In genomic region chr5:95511606-95512005, GRCh38 we compare ENCODE assay signal across 30 cellular contexts.
"Had no signal": no experiment of that assay in that cellular context is flagged by ENCODE, and none has a peak within 500 bp of the region (broad histone marks: within the 10 kb centered on the region; RNA-seq: fewer than 3 reads in every experiment).

No MANE protein-coding gene starts in this region.

- H3K4me1 Mint-ChIP-seq: nephron; neural progenitor cell; stimulated activated memory B cell treated with anti-CD40 and anti-IgM and Interleukin-4, amounts not matched to agents 10 μg/mL and 1 μg/mL and 100 μg/mL, for 72 hours; stimulated activated naive CD8-positive, alpha-beta T cell treated with anti-CD3 and anti-CD28 coated beads, Interleukin-15, amount 100 ng/mL, for 72 hours had no signal

- H2AFZ ChIP-seq: neural progenitor cell, parathyroid adenoma had no signal

- DNase-seq: naive thymus-derived CD8-positive, alpha-beta T cell; occipital lobe; ovary; posterior cingulate gyrus; psoas muscle; right lobe of liver; sigmoid colon; small intestine; stimulated activated CD4-positive, alpha-beta T cell treated with anti-CD3 and anti-CD28 coated beads, Interleukin-12 subunit alpha, Interleukin-12 subunit beta, amount 100 ng/mL, for 4 hours; stimulated activated CD4-positive, alpha-beta T cell treated with anti-CD3 and anti-CD28 coated beads, Interleukin-1b, Interleukin-23, amount 100 ng/mL, for 48 hours; stimulated activated CD4-positive, alpha-beta T cell treated with anti-CD3 and anti-CD28 coated beads, Interleukin-4, amount 100 ng/mL, for 1 hour; stimulated activated CD4-positive, alpha-beta T cell treated with anti-CD3 and anti-CD28 coated beads, Interleukin-4, amount 100 ng/mL, for 4 hours; stimulated activated CD8-positive, alpha-beta memory T cell treated with anti-CD3 and anti-CD28 coated beads, Interleukin-4, amount 100 ng/mL, for 48 hours; stimulated activated naive CD4-positive, alpha-beta T cell; stimulated activated naive CD8-positive, alpha-beta T cell treated with anti-CD3 and anti-CD28 coated beads, Interleukin-15, amount 100 ng/mL, for 72 hours; stimulated activated naive CD8-positive, alpha-beta T cell treated with anti-CD3 and anti-CD28 coated beads, Interleukin-15, Interleukin-2, amounts not matched to agents 100 U/mL and 50 U/mL, for 24 hours; substantia nigra; testis; tibial artery; transverse colon; upper lobe of right lung; uterus had no signal

- H3K4me1 ChIP-seq: neural progenitor cell, parathyroid adenoma, psoas muscle, sigmoid colon, suprapubic skin, testis, tibial artery, transverse colon, upper lobe of right lung, uterus had no signal

- H3K9ac ChIP-seq: neural progenitor cell, parathyroid adenoma had no signal

- H3K4me3 Mint-ChIP-seq: naive thymus-derived CD8-positive, alpha-beta T cell; nephron; neural progenitor cell; stimulated activated memory B cell treated with anti-CD40 and anti-IgM and Interleukin-4, amounts not matched to agents 10 μg/mL and 1 μg/mL and 100 μg/mL, for 72 hours; stimulated activated naive CD8-positive, alpha-beta T cell treated with anti-CD3 and anti-CD28 coated beads, Interleukin-15, amount 100 ng/mL, for 72 hours; type B pancreatic cell had no signal

- ATAC-seq: naive thymus-derived CD8-positive, alpha-beta T cell; psoas muscle; right cardiac atrium; right lobe of liver; stimulated activated memory B cell treated with anti-CD40 and anti-IgM and Interleukin-4, amounts not matched to agents 10 μg/mL and 1 μg/mL and 100 μg/mL, for 72 hours; stimulated activated naive CD8-positive, alpha-beta T cell treated with anti-CD3 and anti-CD28 coated beads, Interleukin-15, amount 100 ng/mL, for 72 hours; stimulated activated naive CD8-positive, alpha-beta T cell treated with anti-CD3 and anti-CD28 coated beads, Interleukin-15, Interleukin-2, amounts not matched to agents 100 U/mL and 50 U/mL, for 24 hours; upper lobe of right lung had no signal

- H3K27me3 ChIP-seq: neural progenitor cell, ovary, right lobe of liver, sigmoid colon, suprapubic skin, testis, tibial artery, transverse colon, upper lobe of right lung, uterus had no signal

- H3K79me2 ChIP-seq: parathyroid adenoma had no signal

- H3K27ac ChIP-seq: neural progenitor cell, ovary, parathyroid adenoma, psoas muscle, right lobe of liver, sigmoid colon, suprapubic skin, testis, tibial artery, transverse colon, upper lobe of right lung, uterus had no signal

- H3K36me3 ChIP-seq: ovary, uterus had no signal

- H3K27ac Mint-ChIP-seq: naive thymus-derived CD8-positive, alpha-beta T cell; nephron; neural progenitor cell; progenitor cell of endocrine pancreas; stimulated activated memory B cell treated with anti-CD40 and anti-IgM and Interleukin-4, amounts not matched to agents 10 μg/mL and 1 μg/mL and 100 μg/mL, for 72 hours; type B pancreatic cell had no signal

- H3K9me3 Mint-ChIP-seq: naive thymus-derived CD8-positive, alpha-beta T cell; nephron; neural progenitor cell; stimulated activated memory B cell treated with anti-CD40 and anti-IgM and Interleukin-4, amounts not matched to agents 10 μg/mL and 1 μg/mL and 100 μg/mL, for 72 hours; stimulated activated naive CD8-positive, alpha-beta T cell treated with anti-CD3 and anti-CD28 coated beads, Interleukin-15, amount 100 ng/mL, for 72 hours; type B pancreatic cell had no signal

- H3K4me3 ChIP-seq: neural progenitor cell, ovary, psoas muscle, right lobe of liver, sigmoid colon, suprapubic skin, testis, tibial artery, transverse colon, upper lobe of right lung, uterus had no signal

- H3K9me3 ChIP-seq: ovary, psoas muscle, right lobe of liver, sigmoid colon, suprapubic skin, testis, tibial artery, transverse colon, upper lobe of right lung, uterus had no signal

- H3K27me3 Mint-ChIP-seq: naive thymus-derived CD8-positive, alpha-beta T cell; progenitor cell of endocrine pancreas; stimulated activated memory B cell treated with anti-CD40 and anti-IgM and Interleukin-4, amounts not matched to agents 10 μg/mL and 1 μg/mL and 100 μg/mL, for 72 hours; stimulated activated naive CD8-positive, alpha-beta T cell treated with anti-CD3 and anti-CD28 coated beads, Interleukin-15, amount 100 ng/mL, for 72 hours; type B pancreatic cell had no signal

- H3K4me2 ChIP-seq: neural progenitor cell had no signal
